ENCODE assay signal across 1 cellular context in the genomic region with DNA sequence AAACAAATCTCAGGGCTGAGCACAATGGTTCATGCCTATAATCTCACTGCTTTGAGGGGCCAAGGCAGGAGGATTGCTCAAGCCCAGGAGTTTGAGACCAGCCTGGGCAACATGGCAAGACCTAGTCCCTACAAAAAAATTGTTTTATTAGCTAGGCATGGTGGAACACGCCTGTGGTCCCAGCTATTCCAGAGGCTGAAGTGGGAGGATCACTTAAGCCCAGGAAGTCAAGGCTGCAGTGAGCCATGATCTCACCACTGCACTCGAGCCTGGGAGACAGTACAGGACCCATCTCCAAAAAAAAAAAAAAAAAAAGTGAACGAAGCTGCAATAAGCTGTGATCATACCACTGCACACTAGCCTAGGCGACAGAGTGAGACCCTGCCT.
TF ChIP-seq lines count a peak whose summit lies in the region.

No MANE protein-coding gene starts in this region.

TF ChIP-seq in A549, 52 proteins besides CTCF, POLR2A, EP300 and RAD21 (continued from another document):
- TF ChIP-seq, protein P1, sequence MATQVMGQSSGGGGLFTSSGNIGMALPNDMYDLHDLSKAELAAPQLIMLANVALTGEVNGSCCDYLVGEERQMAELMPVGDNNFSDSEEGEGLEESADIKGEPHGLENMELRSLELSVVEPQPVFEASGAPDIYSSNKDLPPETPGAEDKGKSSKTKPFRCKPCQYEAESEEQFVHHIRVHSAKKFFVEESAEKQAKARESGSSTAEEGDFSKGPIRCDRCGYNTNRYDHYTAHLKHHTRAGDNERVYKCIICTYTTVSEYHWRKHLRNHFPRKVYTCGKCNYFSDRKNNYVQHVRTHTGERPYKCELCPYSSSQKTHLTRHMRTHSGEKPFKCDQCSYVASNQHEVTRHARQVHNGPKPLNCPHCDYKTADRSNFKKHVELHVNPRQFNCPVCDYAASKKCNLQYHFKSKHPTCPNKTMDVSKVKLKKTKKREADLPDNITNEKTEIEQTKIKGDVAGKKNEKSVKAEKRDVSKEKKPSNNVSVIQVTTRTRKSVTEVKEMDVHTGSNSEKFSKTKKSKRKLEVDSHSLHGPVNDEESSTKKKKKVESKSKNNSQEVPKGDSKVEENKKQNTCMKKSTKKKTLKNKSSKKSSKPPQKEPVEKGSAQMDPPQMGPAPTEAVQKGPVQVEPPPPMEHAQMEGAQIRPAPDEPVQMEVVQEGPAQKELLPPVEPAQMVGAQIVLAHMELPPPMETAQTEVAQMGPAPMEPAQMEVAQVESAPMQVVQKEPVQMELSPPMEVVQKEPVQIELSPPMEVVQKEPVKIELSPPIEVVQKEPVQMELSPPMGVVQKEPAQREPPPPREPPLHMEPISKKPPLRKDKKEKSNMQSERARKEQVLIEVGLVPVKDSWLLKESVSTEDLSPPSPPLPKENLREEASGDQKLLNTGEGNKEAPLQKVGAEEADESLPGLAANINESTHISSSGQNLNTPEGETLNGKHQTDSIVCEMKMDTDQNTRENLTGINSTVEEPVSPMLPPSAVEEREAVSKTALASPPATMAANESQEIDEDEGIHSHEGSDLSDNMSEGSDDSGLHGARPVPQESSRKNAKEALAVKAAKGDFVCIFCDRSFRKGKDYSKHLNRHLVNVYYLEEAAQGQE (IDR thresholded peaks at IDR 0.05) = no peak
- TF ChIP-seq EHF (CRISPR knock-in tag; IDR thresholded peaks at IDR 0.05) = no peak
- TF ChIP-seq TP53 (CRISPR knock-in tag; IDR thresholded peaks at IDR 0.05) = no peak
TF ChIP-seq in A549: peak in this region for 0.
